Comparison of ENCODE assay signal across 1 cellular context in genomic region chr9:137590469-137591383, GRCh38.
TF ChIP-seq lines count a peak whose summit lies in the region.

TSS of gene ZMYND19 (minus strand) at chr9:137590512. CDS start at chr9:137590263, 249 bp downstream.

TF ChIP-seq in H1, 55 proteins besides CTCF, POLR2A, EP300 and RAD21 (continued from another document):
- no peak for TF ChIP-seq BCL11A (IDR thresholded peaks at IDR 0.05; ENCODE audit: low read depth in 2 of 2, low read length in 2 of 2)
- peak; percentile 35; the same call in 1 of the 2 replicates for TF ChIP-seq NRF1 (IDR thresholded peaks at IDR 0.05; ENCODE audit: low read depth, low read length)
- TF ChIP-seq MAX (IDR thresholded peaks at IDR 0.05), result peak; percentile 56; the same call in 1 of the 2 replicates
- no peak for TF ChIP-seq CHD2 (IDR thresholded peaks at IDR 0.05; ENCODE audit: low read length)
